ENCODE assay signal across 31 cellular contexts in genomic region chr7:96689414-96689813, GRCh38.
"Had no signal": no experiment of that assay in that cellular context is flagged by ENCODE, and none has a peak within 500 bp of the region (broad histone marks: within the 10 kb centered on the region; RNA-seq: fewer than 3 reads in every experiment).

No MANE protein-coding gene starts in this region.

- H3K36me3 ChIP-seq: prostate gland, uterus had no signal

- H3K27me3 Mint-ChIP-seq: naive thymus-derived CD8-positive, alpha-beta T cell; natural killer cell treated with Interleukin-12 subunit alpha and Interleukin-12 subunit beta and Interleukin-15 and Interleukin-18, amount 100 ng/mL, for 72 hours; stimulated activated memory B cell treated with anti-CD40 and anti-IgM and Interleukin-4, amounts not matched to agents 10 μg/mL and 1 μg/mL and 100 μg/mL, for 72 hours; stimulated activated naive CD8-positive, alpha-beta T cell treated with anti-CD3 and anti-CD28 coated beads, Interleukin-15, amount 100 ng/mL, for 72 hours; type B pancreatic cell had no signal

- H3K9me3 Mint-ChIP-seq: type B pancreatic cell had no signal

- H3K4me3 ChIP-seq: pancreas, prostate gland, right atrium auricular region, right lobe of liver, sigmoid colon, smooth muscle cell, spleen, suprapubic skin, testis, tibial artery, transverse colon, upper lobe of right lung, uterus had no signal

- H3K9me3 ChIP-seq: neutrophil, pancreas, prostate gland, right atrium auricular region, right lobe of liver, sigmoid colon, spleen, suprapubic skin, testis, tibial artery, transverse colon, upper lobe of right lung, uterus had no signal

- H3K4me1 Mint-ChIP-seq: nephron progenitor cell, neural crest cell had no signal

- H3K4me1 ChIP-seq: prostate gland, right lobe of liver, suprapubic skin, testis, uterus had no signal

- H3K27ac Mint-ChIP-seq: natural killer cell treated with Interleukin-12 subunit alpha and Interleukin-12 subunit beta and Interleukin-15 and Interleukin-18, amount 100 ng/mL, for 72 hours; nephron progenitor cell; stimulated activated memory B cell treated with anti-CD40 and anti-IgM and Interleukin-4, amounts not matched to agents 10 μg/mL and 1 μg/mL and 100 μg/mL, for 72 hours; stimulated activated naive CD8-positive, alpha-beta T cell treated with anti-CD3 and anti-CD28 coated beads, Interleukin-15, amount 100 ng/mL, for 72 hours; type B pancreatic cell had no signal

- DNase-seq: naive thymus-derived CD8-positive, alpha-beta T cell; nephron progenitor cell; nucleus accumbens; pancreas; retina; right lobe of liver; sigmoid colon; spleen; stimulated activated CD4-positive, alpha-beta T cell treated with anti-CD3 and anti-CD28 coated beads, Interleukin-12 subunit alpha, Interleukin-12 subunit beta, amount 100 ng/mL, for 4 hours; stimulated activated CD4-positive, alpha-beta T cell treated with anti-CD3 and anti-CD28 coated beads, Interleukin-1b, Interleukin-23, amount 100 ng/mL, for 48 hours; stimulated activated CD4-positive, alpha-beta T cell treated with anti-CD3 and anti-CD28 coated beads, Interleukin-4, amount 100 ng/mL, for 1 hour; stimulated activated CD4-positive, alpha-beta T cell treated with anti-CD3 and anti-CD28 coated beads, Interleukin-4, amount 100 ng/mL, for 4 hours; stimulated activated CD8-positive, alpha-beta memory T cell treated with anti-CD3 and anti-CD28 coated beads, Interleukin-4, amount 100 ng/mL, for 48 hours; stimulated activated naive CD4-positive, alpha-beta T cell; stimulated activated naive CD8-positive, alpha-beta T cell treated with anti-CD3 and anti-CD28 coated beads, Interleukin-15, amount 100 ng/mL, for 72 hours; stimulated activated naive CD8-positive, alpha-beta T cell treated with anti-CD3 and anti-CD28 coated beads, Interleukin-15, Interleukin-2, amounts not matched to agents 100 U/mL and 50 U/mL, for 24 hours; substantia nigra; testis; tibial artery; transverse colon; upper lobe of right lung; uterus had no signal

- ATAC-seq: naive thymus-derived CD8-positive, alpha-beta T cell; natural killer cell treated with Interleukin-12 subunit alpha and Interleukin-12 subunit beta and Interleukin-15 and Interleukin-18, amount 100 ng/mL, for 72 hours; pancreas; right lobe of liver; stimulated activated memory B cell treated with anti-CD40 and anti-IgM and Interleukin-4, amounts not matched to agents 10 μg/mL and 1 μg/mL and 100 μg/mL, for 72 hours; stimulated activated naive CD8-positive, alpha-beta T cell treated with anti-CD3 and anti-CD28 coated beads, Interleukin-15, amount 100 ng/mL, for 72 hours; stimulated activated naive CD8-positive, alpha-beta T cell treated with anti-CD3 and anti-CD28 coated beads, Interleukin-15, Interleukin-2, amounts not matched to agents 100 U/mL and 50 U/mL, for 24 hours; upper lobe of right lung had no signal

- H3K4me3 Mint-ChIP-seq: naive thymus-derived CD8-positive, alpha-beta T cell; natural killer cell treated with Interleukin-12 subunit alpha and Interleukin-12 subunit beta and Interleukin-15 and Interleukin-18, amount 100 ng/mL, for 72 hours; nephron progenitor cell; neural crest cell; stimulated activated memory B cell treated with anti-CD40 and anti-IgM and Interleukin-4, amounts not matched to agents 10 μg/mL and 1 μg/mL and 100 μg/mL, for 72 hours; stimulated activated naive CD8-positive, alpha-beta T cell treated with anti-CD3 and anti-CD28 coated beads, Interleukin-15, amount 100 ng/mL, for 72 hours; type B pancreatic cell had no signal

- H3K27ac ChIP-seq: neutrophil, pancreas, prostate gland, right atrium auricular region, right lobe of liver, sigmoid colon, spleen, suprapubic skin, testis, tibial artery, transverse colon, upper lobe of right lung, uterus had no signal

- H3K27me3 ChIP-seq: neutrophil, pancreas, right atrium auricular region, right lobe of liver, sigmoid colon, spleen, suprapubic skin, testis, tibial artery, transverse colon, upper lobe of right lung, uterus had no signal
